In the genomic region with DNA sequence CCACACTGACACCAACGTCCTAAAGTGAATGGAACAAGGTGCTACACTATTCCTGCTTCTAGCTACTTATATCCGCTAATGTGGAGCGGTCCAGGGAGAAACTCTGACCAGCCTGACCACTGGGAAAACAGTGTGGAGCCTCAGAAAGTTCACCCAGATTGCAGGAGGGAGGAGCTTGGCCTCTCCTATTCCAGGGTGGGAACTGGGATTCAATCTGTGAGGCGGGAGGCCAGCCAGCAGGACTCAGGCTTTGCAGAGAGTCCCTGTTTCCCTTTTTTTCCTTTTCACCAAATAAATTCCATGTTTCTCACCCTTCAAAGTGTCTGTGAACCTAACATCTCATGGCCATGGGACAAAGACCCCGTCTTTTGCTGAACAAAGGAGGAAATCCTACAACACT, we compare ENCODE assay signal across 27 cellular contexts.
DNase-seq lines count a peak whose midpoint lies in the region; ATAC-seq, FAIRE-seq and TF ChIP-seq lines count a peak whose summit lies in the region.
"Had no signal": no experiment of that assay in that cellular context is flagged by ENCODE, and none has a peak within 500 bp of the region (broad histone marks: within the 10 kb centered on the region; RNA-seq: fewer than 3 reads in every experiment).

No MANE protein-coding gene starts in this region.

- in situ Hi-C loops in gastrocnemius medialis (cut with MboI; ENCODE audit: low sequenced_read_pairs in 4 of 4): no loop called here

- CTCF ChIA-PET in H1 (lab: Charles Lee; ENCODE audit: partially characterized antibody): interaction anchor here (0.6 to 1.7 kb wide), 2 partner anchors 123 to 252 kb away, joined by 3 to 5 read pairs; no protein-coding TSS in a partner anchor

- H3K9me3 Mint-ChIP-seq in glutamatergic neuron (ENCODE audit: unreplicated experiment): no peaks in the 10 kb centered on the region

- H3K56ac ChIP-seq in H1 (replicated peaks; ENCODE audit: insufficient read length, low read depth, low read length): no peak overlapping the region

- peak; percentile 10 to 38 for DNase-seq in NCI-H446 (lab: John Stamatoyannopoulos, UW)
- no peak for DNase-seq in NCI-H446 treated with DMSO at 0.1 percent for 48 hours (lab: John Stamatoyannopoulos, UW)
- no peak for DNase-seq in H1 (ENCODE audit: low read depth in 1 of 2, low spot score in 2 of 2)
- no peak for DNase-seq in mesenchymal stem cell
- peak in 1 of 2 donors; percentile 64 for DNase-seq in aorta
- no peak for DNase-seq in glutamatergic neuron
- DNase-seq in gastrocnemius medialis: no peak
- DNase-seq: AML-193; C1 segment of cervical spinal cord; CD8-positive, alpha-beta T cell; GOT3; KBM-7; NCI-H1092; NCI-H1436; NCI-H1930; NCI-H2227 treated with DMSO at 0.1 percent for 48 hours; NCI-H524; NCI-H774; NK-92 treated with Interleukin-12 subunit alpha and Interleukin-12 subunit beta, amount 100 ng/mL, for 24 hours; Peyer's patch had no signal

- H3K4me3 Mint-ChIP-seq in glutamatergic neuron (ENCODE audit: unreplicated experiment): no peak overlapping the region
- H3K4me3 Mint-ChIP-seq: CD8-positive, alpha-beta T cell had no signal

- H3K4me1 ChIP-seq in H1 (replicated peaks in 1 of 4; ENCODE audit: control insufficient read depth in 3 of 4, insufficient read depth in 4 of 4, low read length in 3 of 4): no peaks in the 10 kb centered on the region
- no peaks in the 10 kb centered on the region for H3K4me1 ChIP-seq in mesenchymal stem cell (ENCODE audit: control insufficient read depth, insufficient read depth, low read depth, low read length)
- H3K4me1 ChIP-seq in aorta (ENCODE audit: control insufficient read depth in 1 of 2, insufficient read depth in 2 of 2, low read length in 2 of 2): no peaks in the 10 kb centered on the region
- peaks cover 0 to 13% of the 10 kb centered on the region in 2 donors for H3K4me1 ChIP-seq in gastrocnemius medialis
- H3K4me1 ChIP-seq: Peyer's patch had no signal

- no peak for TF ChIP-seq RAD21 in H1 (IDR thresholded peaks at IDR 0.05 in 1 of 2, conservative IDR thresholded peaks at IDR 0.05 in 1 of 2; ENCODE audit: low read depth in 2 of 2, low read length in 2 of 2)

- TF ChIP-seq CTCF in H1 (IDR thresholded peaks at IDR 0.05; ENCODE audit: control extremely low read depth in 1 of 3, insufficient read depth in 1 of 3, low read depth in 1 of 3, low read length in 3 of 3) (no peak), glutamatergic neuron (IDR thresholded peaks at IDR 0.05; ENCODE audit: partially characterized antibody, unreplicated experiment) (no peak), gastrocnemius medialis (IDR thresholded peaks at IDR 0.05 in 4 of 5, conservative IDR thresholded peaks at IDR 0.05 in 1 of 5) (no peak)

- H3K9me3 ChIP-seq in H1 (ENCODE audit: insufficient read depth in 2 of 2, low read depth in 1 of 2, low read length in 1 of 2): no peaks in the 10 kb centered on the region
- no peaks in the 10 kb centered on the region for H3K9me3 ChIP-seq in mesenchymal stem cell (ENCODE audit: control insufficient read depth, low read length)
- H3K9me3 ChIP-seq in aorta (ENCODE audit: control insufficient read depth, low read length): no peaks in the 10 kb centered on the region
- no peaks in the 10 kb centered on the region for H3K9me3 ChIP-seq in gastrocnemius medialis
- H3K9me3 ChIP-seq: Peyer's patch, SJSA1 had no signal

- no peaks in the 10 kb centered on the region for H3K36me3 Mint-ChIP-seq in glutamatergic neuron (ENCODE audit: unreplicated experiment)
- H3K36me3 Mint-ChIP-seq: CD8-positive, alpha-beta T cell had no signal

- no peak for FAIRE-seq in H1 (lab: Jason Lieb, UNC)
- FAIRE-seq: G401.6, GM12892, HepG2 had no signal

- no peak for TF ChIP-seq EP300 in H1 (IDR thresholded peaks at IDR 0.05; ENCODE audit: borderline replicate concordance in 1 of 2, low read depth in 2 of 2, low read length in 2 of 2)

- H3K4ac ChIP-seq in H1 (replicated peaks; ENCODE audit: insufficient read length, low read depth, low read length) (no peak overlapping the region), mesenchymal stem cell (ENCODE audit: low read depth in 1 of 2, low read length in 2 of 2) (no peak overlapping the region)

- no peak overlapping the region for H2BK20ac ChIP-seq in H1 (ENCODE audit: low read length)

- H3K23me2 ChIP-seq in H1 (ENCODE audit: low read depth, low read length): no peaks in the 10 kb centered on the region

- H2AFZ ChIP-seq in H1 (ENCODE audit: low read length) (peak overlapping the region; percentile 34; the same call in 1 of the 2 replicates), mesenchymal stem cell (ENCODE audit: low read depth, low read length) (no peak overlapping the region)

- H3K27ac ChIP-seq in H1 (ENCODE audit: low read depth, low read length): no peak overlapping the region
- H3K27ac ChIP-seq in mesenchymal stem cell (ENCODE audit: low read length, poor library complexity, severe bottlenecking): no peak overlapping the region
- no peak overlapping the region for H3K27ac ChIP-seq in aorta (ENCODE audit: low read depth in 1 of 2, low read length in 2 of 2)
- no peak overlapping the region for H3K27ac ChIP-seq in gastrocnemius medialis
- H3K27ac ChIP-seq: 22Rv1, HL-60, Peyer's patch, SJSA1 had no signal

- TF ChIP-seq POLR2A in H1 (IDR thresholded peaks at IDR 0.05; ENCODE audit: control extremely low read depth in 1 of 2, low read depth in 2 of 2, low read length in 2 of 2): no peak
- TF ChIP-seq POLR2A in gastrocnemius medialis (IDR thresholded peaks at IDR 0.05): no peak

- no peak overlapping the region for H3K4me2 ChIP-seq in H1 (ENCODE audit: insufficient read depth in 1 of 2, low read depth in 2 of 2, low read length in 2 of 2)
- no peak overlapping the region for H3K4me2 ChIP-seq in mesenchymal stem cell (ENCODE audit: low read length, poor library complexity, severe bottlenecking)

- H4K8ac ChIP-seq in H1 (ENCODE audit: extremely low read depth, insufficient read depth, low read length) (no peak overlapping the region), mesenchymal stem cell (ENCODE audit: low read length) (no peak overlapping the region)

- no peak overlapping the region for H3K18ac ChIP-seq in H1 (ENCODE audit: extremely low read depth, low read length)
- no peak overlapping the region for H3K18ac ChIP-seq in mesenchymal stem cell (ENCODE audit: low read depth in 1 of 2, low read length in 2 of 2)

- POLR2A ChIA-PET in H1 (lab: Charles Lee; ENCODE audit: partially characterized antibody): interaction anchor here (0.7 kb wide), 1 partner anchor 241 kb away, joined by 3 read pairs; no protein-coding TSS in a partner anchor

- H3K23ac ChIP-seq in H1 (ENCODE audit: insufficient read length) (no peak overlapping the region), mesenchymal stem cell (ENCODE audit: low read length in 2 of 2) (no peak overlapping the region)

- no peaks in the 10 kb centered on the region for H3K27me3 Mint-ChIP-seq in glutamatergic neuron (ENCODE audit: unreplicated experiment)

- no peaks in the 10 kb centered on the region for H3K4me1 Mint-ChIP-seq in glutamatergic neuron (ENCODE audit: low read depth, unreplicated experiment)

- H4K5ac ChIP-seq in H1 (ENCODE audit: insufficient read length, low read depth, low read length): no peak overlapping the region

- H3K4me3 ChIP-seq in H1 (ENCODE audit: extremely low read depth in 1 of 4, insufficient read depth in 2 of 4, low read depth in 3 of 4, low read length in 4 of 4) (no peak overlapping the region), mesenchymal stem cell (ENCODE audit: insufficient read depth in 1 of 2, low read depth in 1 of 2, low read length in 2 of 2) (no peak overlapping the region), aorta (ENCODE audit: low read length in 2 of 2) (no peak overlapping the region), gastrocnemius medialis (no peak overlapping the region)
- H3K4me3 ChIP-seq: Peyer's patch, SJSA1 had no signal

- intact Hi-C loops in aorta (cut with DNase I): no loop called here
- intact Hi-C loops in gastrocnemius medialis (cut with DNase I; ENCODE audit: low total_unique reads): no loop called here

- H3K79me2 ChIP-seq in H1 (ENCODE audit: control insufficient read depth in 1 of 2, insufficient read depth in 2 of 2, low read length in 2 of 2): no peaks in the 10 kb centered on the region

- H2BK5ac ChIP-seq in H1 (ENCODE audit: low read depth, low read length): no peak overlapping the region
- H2BK5ac ChIP-seq in mesenchymal stem cell (ENCODE audit: low read depth, low read length, poor library complexity, severe bottlenecking): no peak overlapping the region

- no peak overlapping the region for H3K14ac ChIP-seq in H1 (ENCODE audit: insufficient read length)
- H3K14ac ChIP-seq in mesenchymal stem cell (ENCODE audit: low read length in 2 of 2): no peak overlapping the region

- no peak overlapping the region for H3K27ac Mint-ChIP-seq in glutamatergic neuron (ENCODE audit: unreplicated experiment)
- H3K27ac Mint-ChIP-seq: CD8-positive, alpha-beta T cell had no signal

- H4K20me1 ChIP-seq in H1 (replicated peaks in 1 of 2; ENCODE audit: control insufficient read depth in 1 of 2, insufficient read depth in 2 of 2, low read length in 2 of 2): no peaks in the 10 kb centered on the region

- 94% methylated on average over 5 of the region's 5 CpGs; no CpG with 5 or more reads in 1 of the 2 experiments for WGBS in H1 (ENCODE audit: extremely low coverage in 1 of 2, insufficient coverage in 1 of 2, insufficient read length in 1 of 2, insufficient replicate concordance in 2 of 2, low coverage in 1 of 2, low lambda C conversion rate in 2 of 2, missing lambda C conversion rate in 1 of 2), 2 experiments
- 95% methylated on average over 4 of the region's 5 CpGs for WGBS in mesenchymal stem cell
- 82 to 89% methylated on average over 5 of the region's 5 CpGs for WGBS in aorta, 2 donors

- H2AK5ac ChIP-seq in H1 (ENCODE audit: low read depth, low read length) (no peak overlapping the region), mesenchymal stem cell (ENCODE audit: low read length, severe bottlenecking) (no peak overlapping the region)

- H3K36me3 ChIP-seq in H1 (ENCODE audit: control insufficient read depth in 2 of 4, insufficient read depth in 4 of 4, low read length in 3 of 4): no peaks in the 10 kb centered on the region
- H3K36me3 ChIP-seq in mesenchymal stem cell (ENCODE audit: control insufficient read depth in 1 of 2, insufficient read depth in 2 of 2, low read depth in 1 of 2, low read length in 2 of 2): no peaks in the 10 kb centered on the region
- no peaks in the 10 kb centered on the region for H3K36me3 ChIP-seq in aorta (ENCODE audit: control insufficient read depth in 1 of 2, insufficient read depth in 2 of 2, low read length in 1 of 2)
- H3K36me3 ChIP-seq in gastrocnemius medialis: no peaks in the 10 kb centered on the region
- H3K36me3 ChIP-seq: Peyer's patch, SJSA1 had no signal

- H2BK12ac ChIP-seq in H1 (ENCODE audit: low read depth, low read length): no peak overlapping the region
- no peak overlapping the region for H2BK12ac ChIP-seq in mesenchymal stem cell (ENCODE audit: low read length in 2 of 2)

- H3K27me3 ChIP-seq in H1 (replicated peaks in 1 of 4; ENCODE audit: control insufficient read depth in 3 of 4, extremely low read depth in 1 of 4, insufficient read depth in 3 of 4, low read length in 3 of 4) (no peaks in the 10 kb centered on the region), mesenchymal stem cell (ENCODE audit: control insufficient read depth in 1 of 2, insufficient read depth in 1 of 2, low read length in 2 of 2) (no peaks in the 10 kb centered on the region), aorta (ENCODE audit: control insufficient read depth in 1 of 2, insufficient read depth in 2 of 2, low read length in 1 of 2) (no peaks in the 10 kb centered on the region), gastrocnemius medialis (no peaks in the 10 kb centered on the region)
- H3K27me3 ChIP-seq: Peyer's patch, SJSA1 had no signal

- no peaks in the 10 kb centered on the region for H3K79me1 ChIP-seq in H1 (ENCODE audit: low read depth, low read length)
- no peaks in the 10 kb centered on the region for H3K79me1 ChIP-seq in mesenchymal stem cell (replicated peaks; ENCODE audit: low read length, poor library complexity, severe bottlenecking)

- no peak overlapping the region for H4K91ac ChIP-seq in H1 (replicated peaks; ENCODE audit: insufficient read length, low read length)
- no peak overlapping the region for H4K91ac ChIP-seq in mesenchymal stem cell (ENCODE audit: low read length)

- peak; percentile 53 for ATAC-seq in aorta (ENCODE audit: low FRiP score)
- no peak for ATAC-seq in HG03135 (IDR thresholded peaks at IDR 0.05; ENCODE audit: unreplicated experiment)
- ATAC-seq in gastrocnemius medialis: no peak
- ATAC-seq: CD8-positive, alpha-beta T cell; HepG2 had no signal

- no peak overlapping the region for H2BK120ac ChIP-seq in H1 (replicated peaks; ENCODE audit: low read depth, low read length)
- no peak overlapping the region for H2BK120ac ChIP-seq in mesenchymal stem cell (ENCODE audit: low read depth, low read length)

- no peak overlapping the region for H3K9ac ChIP-seq in H1 (replicated peaks in 1 of 4; ENCODE audit: extremely low read depth in 1 of 4, low read depth in 3 of 4, low read length in 3 of 4)
- peak overlapping the region; percentile 58 for H3K9ac ChIP-seq in mesenchymal stem cell (ENCODE audit: low read length)

- H2BK15ac ChIP-seq in H1 (ENCODE audit: low read length) (no peak overlapping the region), mesenchymal stem cell (ENCODE audit: low read depth, poor library complexity, severe bottlenecking) (no peak overlapping the region)

Comparison
In these comparisons a context has a peak if more than half of its experiments do, and no peak if none do; other contexts are left out.
1. DNase-seq: peak in NCI-H446 (2 of 2); none in NCI-H446 treated with DMSO at 0.1 percent for 48 hours (single experiment), H1 (0 of 2), mesenchymal stem cell (single experiment), glutamatergic neuron (single experiment) and gastrocnemius medialis (0 of 2).